ENCODE assay signal across 2 cellular contexts in genomic region chr1:153190373-153190772, GRCh38.
TF ChIP-seq lines count a peak whose summit lies in the region.

No MANE protein-coding gene starts in this region.

TF ChIP-seq in GM23338, 12 proteins besides CTCF, POLR2A, EP300 and RAD21:
- TF ChIP-seq ETS1 (IDR thresholded peaks at IDR 0.05): no peak
- TF ChIP-seq EZH2 (IDR thresholded peaks at IDR 0.05; ENCODE audit: low read depth, unreplicated experiment): no peak
- TF ChIP-seq JUNB (IDR thresholded peaks at IDR 0.05; ENCODE audit: unreplicated experiment): no peak
- TF ChIP-seq EZH2phosphoT487 (IDR thresholded peaks at IDR 0.05; ENCODE audit: unreplicated experiment): no peak
- TF ChIP-seq STAT1 (IDR thresholded peaks at IDR 0.05; ENCODE audit: unreplicated experiment): no peak
- TF ChIP-seq REST (IDR thresholded peaks at IDR 0.05; ENCODE audit: unreplicated experiment): no peak
- TF ChIP-seq CREB1 (CRISPR knock-in tag; IDR thresholded peaks at IDR 0.05; ENCODE audit: low read depth): no peak
TF ChIP-seq in GM23338: peak in this region for 0.

TF ChIP-seq in GM12891, 5 proteins besides CTCF, POLR2A, EP300 and RAD21 (continued from another document):
- TF ChIP-seq PAX5 (IDR thresholded peaks at IDR 0.05; ENCODE audit: insufficient read depth, low read length, severe bottlenecking) (no peak), POU2F2 (IDR thresholded peaks at IDR 0.05; ENCODE audit: low read depth, low read length) (no peak), SPI1 (IDR thresholded peaks at IDR 0.05; ENCODE audit: low read depth, low read length) (no peak), TAF1 (IDR thresholded peaks at IDR 0.05; ENCODE audit: low read depth, low read length) (no peak)
